In the genomic region with DNA sequence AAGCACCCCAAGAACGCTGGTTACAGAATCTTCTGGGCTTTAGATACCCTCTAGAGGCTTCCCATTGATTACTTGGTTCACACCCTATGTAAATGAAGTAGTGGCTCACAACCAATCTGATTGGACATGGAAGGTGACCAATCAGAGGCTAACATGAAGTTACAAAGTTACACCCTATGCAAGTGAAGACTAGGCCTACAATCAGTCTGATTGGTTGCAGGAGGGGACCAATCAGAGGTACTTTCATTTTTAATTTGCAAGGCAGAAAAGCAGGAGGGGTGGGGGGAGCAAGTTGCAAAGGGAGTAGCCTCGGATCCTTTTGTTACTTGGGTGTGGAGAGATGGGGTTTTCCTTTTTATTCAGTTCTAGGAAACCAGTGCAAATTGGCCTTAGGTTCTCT, we compare ENCODE assay signal across 2 cellular contexts.
TF ChIP-seq lines count a peak whose summit lies in the region.

No MANE protein-coding gene starts in this region.

TF ChIP-seq in GM23338, 12 proteins besides CTCF, POLR2A, EP300 and RAD21 (continued from another document):
- TF ChIP-seq, protein P1, sequence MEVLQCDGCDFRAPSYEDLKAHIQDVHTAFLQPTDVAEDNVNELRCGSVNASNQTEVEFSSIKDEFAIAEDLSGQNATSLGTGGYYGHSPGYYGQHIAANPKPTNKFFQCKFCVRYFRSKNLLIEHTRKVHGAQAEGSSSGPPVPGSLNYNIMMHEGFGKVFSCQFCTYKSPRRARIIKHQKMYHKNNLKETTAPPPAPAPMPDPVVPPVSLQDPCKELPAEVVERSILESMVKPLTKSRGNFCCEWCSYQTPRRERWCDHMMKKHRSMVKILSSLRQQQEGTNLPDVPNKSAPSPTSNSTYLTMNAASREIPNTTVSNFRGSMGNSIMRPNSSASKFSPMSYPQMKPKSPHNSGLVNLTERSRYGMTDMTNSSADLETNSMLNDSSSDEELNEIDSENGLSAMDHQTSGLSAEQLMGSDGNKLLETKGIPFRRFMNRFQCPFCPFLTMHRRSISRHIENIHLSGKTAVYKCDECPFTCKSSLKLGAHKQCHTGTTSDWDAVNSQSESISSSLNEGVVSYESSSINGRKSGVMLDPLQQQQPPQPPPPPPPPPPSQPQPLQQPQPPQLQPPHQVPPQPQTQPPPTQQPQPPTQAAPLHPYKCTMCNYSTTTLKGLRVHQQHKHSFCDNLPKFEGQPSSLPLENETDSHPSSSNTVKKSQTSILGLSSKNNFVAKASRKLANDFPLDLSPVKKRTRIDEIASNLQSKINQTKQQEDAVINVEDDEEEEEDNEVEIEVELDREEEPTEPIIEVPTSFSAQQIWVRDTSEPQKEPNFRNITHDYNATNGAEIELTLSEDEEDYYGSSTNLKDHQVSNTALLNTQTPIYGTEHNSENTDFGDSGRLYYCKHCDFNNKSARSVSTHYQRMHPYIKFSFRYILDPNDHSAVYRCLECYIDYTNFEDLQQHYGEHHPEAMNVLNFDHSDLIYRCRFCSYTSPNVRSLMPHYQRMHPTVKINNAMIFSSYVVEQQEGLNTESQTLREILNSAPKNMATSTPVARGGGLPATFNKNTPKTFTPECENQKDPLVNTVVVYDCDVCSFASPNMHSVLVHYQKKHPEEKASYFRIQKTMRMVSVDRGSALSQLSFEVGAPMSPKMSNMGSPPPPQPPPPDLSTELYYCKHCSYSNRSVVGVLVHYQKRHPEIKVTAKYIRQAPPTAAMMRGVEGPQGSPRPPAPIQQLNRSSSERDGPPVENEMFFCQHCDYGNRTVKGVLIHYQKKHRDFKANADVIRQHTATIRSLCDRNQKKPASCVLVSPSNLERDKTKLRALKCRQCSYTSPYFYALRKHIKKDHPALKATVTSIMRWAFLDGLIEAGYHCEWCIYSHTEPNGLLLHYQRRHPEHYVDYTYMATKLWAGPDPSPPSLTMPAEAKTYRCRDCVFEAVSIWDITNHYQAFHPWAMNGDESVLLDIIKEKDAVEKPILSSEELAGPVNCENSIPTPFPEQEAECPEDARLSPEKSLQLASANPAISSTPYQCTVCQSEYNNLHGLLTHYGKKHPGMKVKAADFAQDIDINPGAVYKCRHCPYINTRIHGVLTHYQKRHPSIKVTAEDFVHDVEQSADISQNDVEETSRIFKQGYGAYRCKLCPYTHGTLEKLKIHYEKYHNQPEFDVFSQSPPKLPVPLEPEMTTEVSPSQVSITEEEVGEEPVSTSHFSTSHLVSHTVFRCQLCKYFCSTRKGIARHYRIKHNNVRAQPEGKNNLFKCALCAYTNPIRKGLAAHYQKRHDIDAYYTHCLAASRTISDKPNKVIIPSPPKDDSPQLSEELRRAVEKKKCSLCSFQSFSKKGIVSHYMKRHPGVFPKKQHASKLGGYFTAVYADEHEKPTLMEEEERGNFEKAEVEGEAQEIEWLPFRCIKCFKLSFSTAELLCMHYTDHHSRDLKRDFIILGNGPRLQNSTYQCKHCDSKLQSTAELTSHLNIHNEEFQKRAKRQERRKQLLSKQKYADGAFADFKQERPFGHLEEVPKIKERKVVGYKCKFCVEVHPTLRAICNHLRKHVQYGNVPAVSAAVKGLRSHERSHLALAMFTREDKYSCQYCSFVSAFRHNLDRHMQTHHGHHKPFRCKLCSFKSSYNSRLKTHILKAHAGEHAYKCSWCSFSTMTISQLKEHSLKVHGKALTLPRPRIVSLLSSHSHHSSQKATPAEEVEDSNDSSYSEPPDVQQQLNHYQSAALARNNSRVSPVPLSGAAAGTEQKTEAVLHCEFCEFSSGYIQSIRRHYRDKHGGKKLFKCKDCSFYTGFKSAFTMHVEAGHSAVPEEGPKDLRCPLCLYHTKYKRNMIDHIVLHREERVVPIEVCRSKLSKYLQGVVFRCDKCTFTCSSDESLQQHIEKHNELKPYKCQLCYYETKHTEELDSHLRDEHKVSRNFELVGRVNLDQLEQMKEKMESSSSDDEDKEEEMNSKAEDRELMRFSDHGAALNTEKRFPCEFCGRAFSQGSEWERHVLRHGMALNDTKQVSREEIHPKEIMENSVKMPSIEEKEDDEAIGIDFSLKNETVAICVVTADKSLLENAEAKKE (CRISPR knock-in tag; IDR thresholded peaks at IDR 0.05) = no peak
- TF ChIP-seq CREB1 (CRISPR knock-in tag; IDR thresholded peaks at IDR 0.05; ENCODE audit: low read depth) = no peak
- no peak for TF ChIP-seq POLR2AphosphoS5 (IDR thresholded peaks at IDR 0.05; ENCODE audit: low read depth)
- no peak for TF ChIP-seq EZH2 (IDR thresholded peaks at IDR 0.05; ENCODE audit: low read depth, unreplicated experiment)

TF ChIP-seq in SK-N-SH, 30 proteins besides CTCF, POLR2A, EP300 and RAD21 (continued from another document):
- TF ChIP-seq, protein P2, sequence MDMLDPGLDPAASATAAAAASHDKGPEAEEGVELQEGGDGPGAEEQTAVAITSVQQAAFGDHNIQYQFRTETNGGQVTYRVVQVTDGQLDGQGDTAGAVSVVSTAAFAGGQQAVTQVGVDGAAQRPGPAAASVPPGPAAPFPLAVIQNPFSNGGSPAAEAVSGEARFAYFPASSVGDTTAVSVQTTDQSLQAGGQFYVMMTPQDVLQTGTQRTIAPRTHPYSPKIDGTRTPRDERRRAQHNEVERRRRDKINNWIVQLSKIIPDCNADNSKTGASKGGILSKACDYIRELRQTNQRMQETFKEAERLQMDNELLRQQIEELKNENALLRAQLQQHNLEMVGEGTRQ (IDR thresholded peaks at IDR 0.05; ENCODE audit: borderline replicate concordance, low read depth, low read length) = no peak
- no peak for TF ChIP-seq GABPA (IDR thresholded peaks at IDR 0.05; ENCODE audit: low read depth)
- TF ChIP-seq, protein P3, sequence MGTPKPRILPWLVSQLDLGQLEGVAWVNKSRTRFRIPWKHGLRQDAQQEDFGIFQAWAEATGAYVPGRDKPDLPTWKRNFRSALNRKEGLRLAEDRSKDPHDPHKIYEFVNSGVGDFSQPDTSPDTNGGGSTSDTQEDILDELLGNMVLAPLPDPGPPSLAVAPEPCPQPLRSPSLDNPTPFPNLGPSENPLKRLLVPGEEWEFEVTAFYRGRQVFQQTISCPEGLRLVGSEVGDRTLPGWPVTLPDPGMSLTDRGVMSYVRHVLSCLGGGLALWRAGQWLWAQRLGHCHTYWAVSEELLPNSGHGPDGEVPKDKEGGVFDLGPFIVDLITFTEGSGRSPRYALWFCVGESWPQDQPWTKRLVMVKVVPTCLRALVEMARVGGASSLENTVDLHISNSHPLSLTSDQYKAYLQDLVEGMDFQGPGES (IDR thresholded peaks at IDR 0.05; ENCODE audit: low read depth, low read length) = no peak
- TF ChIP-seq TCF12 (IDR thresholded peaks at IDR 0.05) = no peak
- TF ChIP-seq FOSL2 (IDR thresholded peaks at IDR 0.05; ENCODE audit: borderline replicate concordance, low read depth) = no peak
- no peak for TF ChIP-seq TEAD4 (IDR thresholded peaks at IDR 0.05; ENCODE audit: borderline replicate concordance, insufficient read depth)
- no peak for TF ChIP-seq POLR2AphosphoS5 (IDR thresholded peaks at IDR 0.05; ENCODE audit: low read depth, low read length)
- no peak for TF ChIP-seq RFX5 (IDR thresholded peaks at IDR 0.05; ENCODE audit: low read length)
- TF ChIP-seq NRF1 (IDR thresholded peaks at IDR 0.05; ENCODE audit: low read depth, low read length) = no peak
- TF ChIP-seq FOXM1 (IDR thresholded peaks at IDR 0.05; ENCODE audit: low read depth) = no peak
